Comparison of ENCODE assay signal across 24 cellular contexts in genomic region chr10:24172909-24173308, GRCh38.
"Had no signal": no experiment of that assay in that cellular context is flagged by ENCODE, and none has a peak within 500 bp of the region (broad histone marks: within the 10 kb centered on the region; RNA-seq: fewer than 3 reads in every experiment).

No MANE protein-coding gene starts in this region.

- H3K27me3 ChIP-seq: colonic mucosa, dorsolateral prefrontal cortex, esophagus muscularis mucosa, esophagus squamous epithelium, foreskin keratinocyte, gastrocnemius medialis, gastroesophageal sphincter, heart left ventricle, heart right ventricle had no signal

- H3K4me1 ChIP-seq: colonic mucosa, gastroesophageal sphincter had no signal

- H3K36me3 ChIP-seq: colonic mucosa, esophagus muscularis mucosa, esophagus squamous epithelium, gastrocnemius medialis, gastroesophageal sphincter, heart left ventricle, heart right ventricle had no signal

- ATAC-seq: effector memory CD8-positive, alpha-beta T cell; esophagus mucosa; foreskin keratinocyte; gastrocnemius medialis; gastroesophageal sphincter; heart left ventricle; heart right ventricle had no signal

- H3K27ac ChIP-seq: colonic mucosa, coronary artery, dorsolateral prefrontal cortex, epithelial cell of prostate, esophagus muscularis mucosa, esophagus squamous epithelium, foreskin keratinocyte, gastrocnemius medialis, gastroesophageal sphincter, heart left ventricle, heart right ventricle had no signal

- DNase-seq: colonic mucosa; cortex of kidney; dermis blood vessel endothelial cell; dorsolateral prefrontal cortex; effector CD4-positive, alpha-beta T cell; effector CD8-positive, alpha-beta T cell; effector memory CD4-positive, alpha-beta T cell; effector memory CD8-positive, alpha-beta T cell; endodermal cell; erythroblast; esophagus squamous epithelium; foreskin fibroblast; foreskin keratinocyte; foreskin melanocyte; gastrocnemius medialis; glutamatergic neuron; head of caudate nucleus; heart left ventricle; heart right ventricle had no signal

- H3K4me3 ChIP-seq: colonic mucosa, coronary artery, dorsolateral prefrontal cortex, esophagus muscularis mucosa, esophagus squamous epithelium, gastrocnemius medialis, gastroesophageal sphincter, heart left ventricle, heart right ventricle had no signal

- H3K9me3 ChIP-seq: colonic mucosa, esophagus muscularis mucosa, esophagus squamous epithelium, gastrocnemius medialis had no signal
